ENCODE assay signal across 22 cellular contexts in genomic region chr5:58025825-58026224, GRCh38.
"Had no signal": no experiment of that assay in that cellular context is flagged by ENCODE, and none has a peak within 500 bp of the region (broad histone marks: within the 10 kb centered on the region; RNA-seq: fewer than 3 reads in every experiment).

No MANE protein-coding gene starts in this region.

- ATAC-seq: activated CD8-positive, alpha-beta T cell treated with anti-CD3 and anti-CD28 coated beads, Interleukin-2, amount 10 ng/mL, durations not matched to agents 7 days and 5 days; activated naive CD4-positive, alpha-beta T cell treated with anti-CD3 and anti-CD28 coated beads, Interleukin-2, amount 50 U/mL, for 72 hours; activated naive CD8-positive, alpha-beta T cell treated with anti-CD3 and anti-CD28 coated beads, Interleukin-2, amount 50 U/mL, for 24 hours; WTC11 had no signal

- H3K9me3 ChIP-seq: MG63 had no signal

- DNase-seq: activated CD4-positive, alpha-beta T cell treated with anti-CD3 and anti-CD28 coated beads for 48 hours; activated CD4-positive, alpha-beta T cell treated with anti-CD3 and anti-CD28 coated beads, Interleukin-2, amount 50 U/mL, for 4 hours; activated CD4-positive, CD25-positive, alpha-beta regulatory T cell treated with anti-CD3 and anti-CD28 coated beads, Interleukin-2, amount 50 U/mL, for 72 hours; activated CD8-positive, alpha-beta memory T cell treated with anti-CD3 and anti-CD28 coated beads, Interleukin-2, amount 50 U/mL, for 48 hours; activated CD8-positive, alpha-beta T cell treated with anti-CD3 and anti-CD28 coated beads, Interleukin-2, amount 10 ng/mL, durations not matched to agents 7 days and 5 days; activated effector memory CD4-positive, alpha-beta T cell treated with anti-CD3 and anti-CD28 coated beads, Interleukin-2, amount 50 U/mL, for 16 hours; activated naive CD4-positive, alpha-beta T cell treated with Interleukin-2 at 50 U/mL for 16 hours; activated naive CD8-positive, alpha-beta T cell treated with anti-CD3 and anti-CD28 coated beads, Interleukin-2, amount 50 U/mL, for 24 hours; activated T-cell treated with anti-CD3 and anti-CD28 coated beads, Interleukin-2, amount 50 U/mL, for 1 hour; amniotic stem cell; KG1; MG63; MV-4-11; NCI-H1092 treated with DMSO at 0.1 percent for 48 hours; NCI-H1436; NCI-H1694 treated with DMSO at 0.1 percent for 48 hours; NCI-H2029 treated with DMSO at 0.1 percent for 48 hours; NCI-H510A treated with DMSO at 0.1 percent for 48 hours; NCI-H69; SHP77 treated with DMSO at 0.1 percent for 48 hours had no signal

- H3K4me3 ChIP-seq: MG63 had no signal

- H3K36me3 ChIP-seq: MG63 had no signal

- H3K27me3 ChIP-seq: MG63 had no signal
